ENCODE assay signal across 1 cellular context in the genomic region with DNA sequence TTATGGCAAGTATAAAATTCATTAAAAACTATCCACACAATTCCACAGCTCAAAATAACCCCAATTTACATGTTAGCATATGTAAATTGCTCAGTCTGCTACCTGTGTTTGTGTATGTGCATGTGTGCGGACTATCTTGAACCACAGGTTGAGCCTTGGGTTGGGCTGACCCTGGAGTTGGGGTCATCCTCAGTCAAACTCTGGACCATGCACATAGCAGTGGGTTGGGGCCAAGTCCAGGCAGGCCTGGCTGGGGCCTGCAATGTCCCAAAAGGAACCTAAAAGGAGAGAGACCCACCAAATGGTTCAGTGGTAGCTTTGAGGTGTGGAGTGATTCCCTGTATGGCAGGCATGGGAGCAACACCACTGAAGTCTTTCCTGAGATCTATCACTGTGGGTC.
TF ChIP-seq lines count a peak whose summit lies in the region.

No MANE protein-coding gene starts in this region.

TF ChIP-seq in H1, 55 proteins besides CTCF, POLR2A, EP300 and RAD21:
- TF ChIP-seq RNF2 (IDR thresholded peaks at IDR 0.05; ENCODE audit: borderline replicate concordance, low read depth, low read length, missing control alignments, poor library complexity, severe bottlenecking) (no peak), SP2 (IDR thresholded peaks at IDR 0.05; ENCODE audit: low read length) (no peak)
